Comparison of ENCODE assay signal across 26 cellular contexts in genomic region chr7:30989824-30990140, GRCh38. TPM values are rescaled to one million over a fixed set of nuclear protein-coding genes. Genes with fewer than 3 reads are reported as not detected.
"Had no signal": no experiment of that assay in that cellular context is flagged by ENCODE, and none has a peak within 500 bp of the region (broad histone marks: within the 10 kb centered on the region; RNA-seq: fewer than 3 reads in every experiment).

No MANE protein-coding gene starts in this region.

- H3K4me2 ChIP-seq: hepatocyte had no signal

- H3K27ac Mint-ChIP-seq: natural killer cell treated with Interleukin-12 subunit alpha and Interleukin-12 subunit beta and Interleukin-15 and Interleukin-18, amount 100 ng/mL, for 72 hours had no signal

- H3K27ac ChIP-seq: colonic mucosa, foreskin keratinocyte, hepatocyte, neutrophil, psoas muscle, skin epidermis, suprapubic skin, tibial artery, upper lobe of left lung, uterus had no signal

- H3K4me3 Mint-ChIP-seq: natural killer cell treated with Interleukin-12 subunit alpha and Interleukin-12 subunit beta and Interleukin-15 and Interleukin-18, amount 100 ng/mL, for 72 hours had no signal

- H3K9me3 ChIP-seq: colonic mucosa, neutrophil, psoas muscle, sigmoid colon, suprapubic skin, tibial artery, upper lobe of left lung, uterus had no signal

- H3K79me2 ChIP-seq: hepatocyte had no signal

- H3K36me3 Mint-ChIP-seq: natural killer cell treated with Interleukin-12 subunit alpha and Interleukin-12 subunit beta and Interleukin-15 and Interleukin-18, amount 100 ng/mL, for 72 hours had no signal

- DNase-seq: colonic mucosa; dermis blood vessel endothelial cell; erythroblast; foreskin keratinocyte; head of caudate nucleus; kidney; left colon; left ventricle myocardium superior; mesenchymal stem cell; midbrain; psoas muscle; sigmoid colon; stimulated activated CD4-positive, alpha-beta T cell treated with anti-CD3 and anti-CD28 coated beads, Interleukin-12 subunit alpha, Interleukin-12 subunit beta, amount 100 ng/mL, for 4 hours; stimulated activated CD4-positive, alpha-beta T cell treated with anti-CD3 and anti-CD28 coated beads, Interleukin-2, amount 100 ng/mL, for 48 hours; stimulated activated naive CD8-positive, alpha-beta T cell treated with anti-CD3 and anti-CD28 coated beads, Interleukin-15, Interleukin-2, amounts not matched to agents 100 U/mL and 50 U/mL, for 24 hours; tibial artery; uterus had no signal

- H3K36me3 ChIP-seq: colonic mucosa, neutrophil, sigmoid colon, suprapubic skin, tibial artery, upper lobe of left lung, uterus had no signal

- H3K27me3 ChIP-seq: colonic mucosa, foreskin keratinocyte, sigmoid colon, suprapubic skin, upper lobe of left lung, uterus had no signal

- H3K4me3 ChIP-seq: colonic mucosa, hepatocyte, lung, psoas muscle, sigmoid colon, skin epidermis, suprapubic skin, tibial artery, upper lobe of left lung, uterus had no signal

- H3K9me3 Mint-ChIP-seq: natural killer cell treated with Interleukin-12 subunit alpha and Interleukin-12 subunit beta and Interleukin-15 and Interleukin-18, amount 100 ng/mL, for 72 hours had no signal

- H2AFZ ChIP-seq: hepatocyte had no signal

- H3K4me1 ChIP-seq: colonic mucosa, foreskin keratinocyte, psoas muscle, uterus had no signal

RNA-seq across cellular contexts. Expression of gene GHRHR, which starts 26.0 kb away (rescaled TPM):
- total RNA-seq: colonic mucosa; dermis blood vessel endothelial cell; endothelial cell of umbilical vein; foreskin keratinocyte; kidney; left colon; left ventricle myocardium superior; natural killer cell treated with Interleukin-12 subunit alpha and Interleukin-12 subunit beta and Interleukin-15 and Interleukin-18, amount 100 ng/mL, for 72 hours; osteoblast; psoas muscle; sigmoid colon; uterus had no signal
- polyA plus RNA-seq: endothelial cell of umbilical vein, foreskin keratinocyte, hepatocyte, sigmoid colon had no signal
